Comparison of ENCODE assay signal across 9 cellular contexts in the genomic region with DNA sequence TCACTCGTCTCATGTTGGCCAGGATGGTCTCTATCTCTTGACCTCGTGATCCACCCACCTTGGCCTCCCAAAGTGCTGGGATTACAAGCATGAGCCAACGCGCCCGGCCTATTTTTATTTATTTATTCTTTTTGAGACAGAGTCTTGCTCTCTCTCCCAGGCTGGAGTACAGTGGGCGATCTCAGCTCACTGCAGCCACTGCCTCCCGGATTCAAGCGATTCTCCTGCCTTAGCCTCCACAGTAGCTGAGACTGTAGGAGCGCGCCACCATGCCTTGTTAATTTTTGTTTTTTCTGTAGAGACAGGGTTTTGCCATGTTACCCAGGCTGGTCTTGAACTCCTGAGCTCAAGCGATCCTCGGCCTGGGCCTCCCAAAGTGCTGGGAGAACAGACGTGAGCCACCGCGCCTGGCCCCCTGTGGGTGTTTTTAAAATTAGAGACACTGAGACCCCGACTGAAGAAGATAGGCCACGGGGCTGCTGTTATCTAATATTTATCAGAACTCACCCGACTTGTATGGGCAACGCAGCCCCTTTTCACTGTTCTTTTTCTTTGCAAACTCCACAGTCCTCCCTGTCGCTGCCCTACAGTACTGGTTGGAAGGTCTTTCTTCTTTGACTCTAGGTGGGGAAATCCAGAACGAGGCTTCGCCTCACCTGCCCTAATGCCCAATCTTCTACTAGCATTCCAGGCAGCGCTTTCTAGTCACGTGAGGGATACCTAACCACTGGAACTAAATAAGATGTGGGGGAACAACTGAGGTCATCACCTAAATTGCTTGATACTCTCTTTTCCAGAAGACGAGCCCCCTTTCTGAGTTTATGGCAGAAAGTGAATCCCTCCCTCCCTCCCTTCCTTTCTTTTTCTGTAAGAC. TPM values are rescaled to one million over a fixed set of nuclear protein-coding genes. Genes with fewer than 3 reads are reported as not detected.
DNase-seq lines count a peak whose midpoint lies in the region; ATAC-seq and TF ChIP-seq lines count a peak whose summit lies in the region.
"Had no signal": no experiment of that assay in that cellular context is flagged by ENCODE, and none has a peak within 500 bp of the region (broad histone marks: within the 10 kb centered on the region; RNA-seq: fewer than 3 reads in every experiment).

No MANE protein-coding gene starts in this region.

- no peak for TF ChIP-seq CTCF in ascending aorta (IDR thresholded peaks at IDR 0.05)
- TF ChIP-seq CTCF in mesothelial cell of epicardium (IDR thresholded peaks at IDR 0.05; ENCODE audit: unreplicated experiment): no peak
- TF ChIP-seq CTCF in tibial artery (IDR thresholded peaks at IDR 0.05): no peak
- TF ChIP-seq CTCF in foreskin fibroblast (IDR thresholded peaks at IDR 0.05; ENCODE audit: low read depth, low read length): no peak

- H3K36me3 ChIP-seq in ascending aorta (no peaks in the 10 kb centered on the region), tibial artery (no peaks in the 10 kb centered on the region)
- H3K36me3 ChIP-seq: HAP-1 had no signal

- peaks cover 31% of the 10 kb centered on the region for H3K4me1 Mint-ChIP-seq in activated T-cell treated with anti-CD3 and anti-CD28 coated beads, Interleukin-2, amount 50 U/mL, for 4 hours (ENCODE audit: low read depth)
- peaks cover 22% of the 10 kb centered on the region for H3K4me1 Mint-ChIP-seq in mesothelial cell of epicardium

- peak overlapping the region; percentile 100 for H3K27ac Mint-ChIP-seq in mesothelial cell of epicardium

- ATAC-seq in activated T-cell treated with anti-CD3 and anti-CD28 coated beads, Interleukin-2, amount 50 U/mL, for 4 hours: no peak

- H3K36me3 Mint-ChIP-seq in activated T-cell treated with anti-CD3 and anti-CD28 coated beads, Interleukin-2, amount 50 U/mL, for 4 hours (ENCODE audit: insufficient read depth): no peaks in the 10 kb centered on the region
- H3K36me3 Mint-ChIP-seq in mesothelial cell of epicardium: no peaks in the 10 kb centered on the region

- intact Hi-C loops in ascending aorta (cut with DNase I): loop anchor here (5.0 to 10.0 kb wide), 4 partner anchors 151 to 1517 kb away; a partner anchor contains a TSS
- intact Hi-C loops in tibial artery (cut with DNase I; ENCODE audit: low total_unique reads): loop anchor here (5.0 to 10.0 kb wide), 3 partner anchors 153 to 1517 kb away; a partner anchor contains a TSS

- H3K4me3 ChIP-seq in ascending aorta (no peak overlapping the region), tibial artery (peak overlapping the region in 1 of 2 donors; percentile 93), foreskin fibroblast (ENCODE audit: low read depth in 1 of 2, low read length in 2 of 2) (no peak overlapping the region)

- H3K9me3 Mint-ChIP-seq in activated T-cell treated with anti-CD3 and anti-CD28 coated beads, Interleukin-2, amount 50 U/mL, for 4 hours: no peaks in the 10 kb centered on the region
- no peaks in the 10 kb centered on the region for H3K9me3 Mint-ChIP-seq in mesothelial cell of epicardium

- H3K27me3 Mint-ChIP-seq in activated T-cell treated with anti-CD3 and anti-CD28 coated beads, Interleukin-2, amount 50 U/mL, for 4 hours (ENCODE audit: low read depth): peaks cover 2% of the 10 kb centered on the region
- no peaks in the 10 kb centered on the region for H3K27me3 Mint-ChIP-seq in mesothelial cell of epicardium (ENCODE audit: low read depth)

- H3K4me1 ChIP-seq in ascending aorta (peaks cover 0 to 10% of the 10 kb centered on the region in 2 donors), tibial artery (peaks cover 0 to 24% (median 8%) of the 10 kb centered on the region in 4 donors)

- H3K9me3 ChIP-seq in ascending aorta: no peaks in the 10 kb centered on the region
- no peaks in the 10 kb centered on the region for H3K9me3 ChIP-seq in tibial artery
- H3K9me3 ChIP-seq: HAP-1 had no signal

- H3K27ac ChIP-seq in ascending aorta (peak overlapping the region; percentile 78 to 100), tibial artery (peak overlapping the region; percentile 100)

- H3K4me3 Mint-ChIP-seq in activated T-cell treated with anti-CD3 and anti-CD28 coated beads, Interleukin-2, amount 50 U/mL, for 4 hours: peak overlapping the region; percentile 92
- H3K4me3 Mint-ChIP-seq in mesothelial cell of epicardium: peak overlapping the region; percentile 98

- DNase-seq in activated T-cell treated with anti-CD3 and anti-CD28 coated beads, Interleukin-2, amount 50 U/mL, for 4 hours: no peak
- DNase-seq in activated T-cell treated with anti-CD3 and anti-CD28 coated beads for 4 hours: no peak
- no peak for DNase-seq in ascending aorta (ENCODE audit: low spot score in 2 of 2)
- no peak for DNase-seq in mesothelial cell of epicardium (ENCODE audit: low spot score in 2 of 2, unreplicated experiment in 2 of 2)
- DNase-seq in tibial artery: peak; percentile 37 to 70
- no peak for DNase-seq in foreskin fibroblast
- no peak for DNase-seq in T-helper 1 cell
- DNase-seq in medulla oblongata (ENCODE audit: extremely low spot score): no peak

- no peaks in the 10 kb centered on the region for H3K27me3 ChIP-seq in ascending aorta
- H3K27me3 ChIP-seq in tibial artery: no peaks in the 10 kb centered on the region

RNA-seq across cellular contexts. Expression of a gene that starts 1.3 kb away (rescaled TPM):
- 10 to 100 TPM in 1 of 3 donors, 1 to 10 TPM in 2; 6.3 to 10.4 (median 9.3) TPM for total RNA-seq in activated T-cell treated with anti-CD3 and anti-CD28 coated beads, Interleukin-2, amount 50 U/mL, for 4 hours
- 239 TPM for total RNA-seq in ascending aorta
- total RNA-seq in mesothelial cell of epicardium: 100 to 105 TPM (median 104 TPM) in 3 replicates

RNA-seq across cellular contexts. Expression of a gene that starts 32.5 kb away (rescaled TPM):
- not detected for total RNA-seq in activated T-cell treated with anti-CD3 and anti-CD28 coated beads, Interleukin-2, amount 50 U/mL, for 4 hours
- not detected for total RNA-seq in ascending aorta
- 0.97 to 1.6 TPM (median 1.1 TPM) in 3 replicates for total RNA-seq in mesothelial cell of epicardium

RNA-seq across cellular contexts. Expression of a gene that starts 39.4 kb away (rescaled TPM):
- total RNA-seq in activated T-cell treated with anti-CD3 and anti-CD28 coated beads, Interleukin-2, amount 50 U/mL, for 4 hours: not detected
- total RNA-seq in ascending aorta (2.1 TPM), mesothelial cell of epicardium (1.3 to 1.7 TPM (median 1.4 TPM) in 3 replicates)

Comparison
In these comparisons a context has a peak if more than half of its experiments do, and no peak if none do; other contexts are left out.
1. DNase-seq: peak in tibial artery (2 of 2); none in activated T-cell treated with anti-CD3 and anti-CD28 coated beads, Interleukin-2, amount 50 U/mL, for 4 hours (single experiment), activated T-cell treated with anti-CD3 and anti-CD28 coated beads for 4 hours (single experiment), ascending aorta (0 of 2), mesothelial cell of epicardium (0 of 2), foreskin fibroblast (0 of 2), T-helper 1 cell (0 of 5) and medulla oblongata (single experiment).